ENCODE assay signal across 2 cellular contexts in genomic region chr4:15868816-15869413, GRCh38.
A peak's percentile ranks its signal among the peaks of the same experiment; 100 is the strongest.
TF ChIP-seq lines count a peak whose summit lies in the region.

No MANE protein-coding gene starts in this region.

TF ChIP-seq in SK-N-SH treated with all-trans-retinoic acid at 6 μM for 48 hours, 23 proteins besides CTCF, POLR2A, EP300 and RAD21:
- no peak for TF ChIP-seq POU6F1 (CRISPR knock-in tag; IDR thresholded peaks at IDR 0.05; ENCODE audit: borderline replicate concordance, low read depth)
- peak; percentile 57 for TF ChIP-seq ISL1 (CRISPR knock-in tag; IDR thresholded peaks at IDR 0.05)

TF ChIP-seq in SK-N-SH, 30 proteins besides CTCF, POLR2A, EP300 and RAD21 (continued from another document):
- TF ChIP-seq REST (IDR thresholded peaks at IDR 0.05; ENCODE audit: low read depth, low read length): no peak
- TF ChIP-seq MEF2A (IDR thresholded peaks at IDR 0.05; ENCODE audit: borderline replicate concordance, low read depth): no peak
- no peak for TF ChIP-seq TAF1 (IDR thresholded peaks at IDR 0.05; ENCODE audit: borderline replicate concordance, low read depth, low read length)
- no peak for TF ChIP-seq ELF1 (IDR thresholded peaks at IDR 0.05)
- no peak for TF ChIP-seq FOXJ3 (CRISPR knock-in tag; IDR thresholded peaks at IDR 0.05)
- no peak for TF ChIP-seq ZBTB33 (IDR thresholded peaks at IDR 0.05; ENCODE audit: borderline replicate concordance, low read depth)
- TF ChIP-seq SMC3 (IDR thresholded peaks at IDR 0.05; ENCODE audit: low read depth, low read length): no peak
- TF ChIP-seq TCF12 (IDR thresholded peaks at IDR 0.05): no peak
- TF ChIP-seq CHD2 (IDR thresholded peaks at IDR 0.05; ENCODE audit: low read length, partially characterized antibody): no peak
- no peak for TF ChIP-seq RFX5 (IDR thresholded peaks at IDR 0.05; ENCODE audit: low read length)
- TF ChIP-seq NFIC (IDR thresholded peaks at IDR 0.05; ENCODE audit: borderline replicate concordance): no peak
- TF ChIP-seq USF1 (IDR thresholded peaks at IDR 0.05; ENCODE audit: borderline replicate concordance, low read depth): no peak
- TF ChIP-seq SIN3A (IDR thresholded peaks at IDR 0.05; ENCODE audit: borderline replicate concordance, low read depth, low read length): no peak
- TF ChIP-seq FOSL2 (IDR thresholded peaks at IDR 0.05; ENCODE audit: borderline replicate concordance, low read depth): no peak
